In the genomic region with DNA sequence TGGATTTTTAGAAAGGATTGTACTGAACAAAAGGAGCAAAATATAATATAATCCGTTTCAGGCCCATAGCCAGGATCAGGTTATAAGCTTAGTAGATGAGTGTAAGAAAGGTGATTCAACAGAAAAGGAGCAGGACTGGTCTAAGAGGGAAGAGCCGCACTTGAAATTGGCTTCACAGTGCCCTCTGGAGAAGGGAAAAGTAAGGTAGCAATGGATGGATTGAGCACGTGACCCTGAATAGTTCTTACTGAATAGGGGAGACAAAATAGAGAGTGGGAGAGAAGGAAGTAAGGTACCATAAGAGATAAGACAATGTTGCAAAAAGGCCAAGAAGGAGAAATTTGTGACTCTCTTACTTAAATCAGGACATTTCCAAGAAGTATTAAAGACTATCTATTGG, we compare ENCODE assay signal across 17 cellular contexts. TPM values are rescaled to one million over a fixed set of nuclear protein-coding genes. Genes with fewer than 3 reads are reported as not detected.
DNase-seq lines count a peak whose midpoint lies in the region; ATAC-seq, FAIRE-seq and TF ChIP-seq lines count a peak whose summit lies in the region.
"Had no signal": no experiment of that assay in that cellular context is flagged by ENCODE, and none has a peak within 500 bp of the region (broad histone marks: within the 10 kb centered on the region; RNA-seq: fewer than 3 reads in every experiment).

No MANE protein-coding gene starts in this region.

- no peaks in the 10 kb centered on the region for H4K20me1 ChIP-seq in PC-3 (ENCODE audit: low read length)

- no peak overlapping the region for H3K27ac ChIP-seq in PC-3 (ENCODE audit: low read length)

- intact Hi-C loops in PC-3 (cut with micrococcal nuclease) (no loop called here), posterior vena cava (cut with DNase I) (no loop called here)

- H2AFZ ChIP-seq in PC-3 (ENCODE audit: low read length) = no peak overlapping the region

- no peak for TF ChIP-seq CTCF in PC-3 (conservative IDR thresholded peaks at IDR 0.05; ENCODE audit: low read depth, low read length)
- TF ChIP-seq CTCF in bronchial epithelial cell (IDR thresholded peaks at IDR 0.05; ENCODE audit: insufficient read depth, low read length, severe bottlenecking) = no peak

- H3K9me3 ChIP-seq in PC-3 (ENCODE audit: low read length) = no peaks in the 10 kb centered on the region

- ATAC-seq in PC-3 = no peak
- ATAC-seq in activated CD4-positive, CD25-positive, alpha-beta regulatory T cell treated with anti-CD3 and anti-CD28 coated beads, Interleukin-2, amount 50 U/mL, for 24 hours = no peak
- ATAC-seq: Right ventricle myocardium inferior, T-cell had no signal

- H3K9me2 ChIP-seq in PC-3 (replicated peaks; ENCODE audit: low read length) = no peaks in the 10 kb centered on the region

- H3K4me1 ChIP-seq in PC-3 (ENCODE audit: insufficient read depth, low read length) = no peaks in the 10 kb centered on the region

- H3K27me3 ChIP-seq in H7 (ENCODE audit: control insufficient read depth, insufficient read depth, low read length) = no peaks in the 10 kb centered on the region
- no peaks in the 10 kb centered on the region for H3K27me3 ChIP-seq in PC-3 (ENCODE audit: low read length)
- H3K27me3 ChIP-seq in bronchial epithelial cell (ENCODE audit: control insufficient read depth, insufficient read depth, low read length) = no peaks in the 10 kb centered on the region

- CTCF ChIA-PET in PC-3 (lab: Charles Lee) = no interaction called here

- FAIRE-seq in bronchial epithelial cell (lab: Jason Lieb, UNC) = no peak

- no peaks in the 10 kb centered on the region for H3F3A ChIP-seq in PC-3 (ENCODE audit: low read length, unreplicated experiment)

- H3K36me3 ChIP-seq in H7 (replicated peaks; ENCODE audit: control insufficient read depth, insufficient read depth, low read length) (no peaks in the 10 kb centered on the region), PC-3 (ENCODE audit: low read depth, low read length) (no peaks in the 10 kb centered on the region), bronchial epithelial cell (ENCODE audit: control insufficient read depth, insufficient read depth, low read length) (no peaks in the 10 kb centered on the region)

- H3K4me2 ChIP-seq in PC-3 (ENCODE audit: low read length) = no peak overlapping the region

- H3K9ac ChIP-seq in PC-3 (ENCODE audit: low read length) = no peak overlapping the region

- DNase-seq in H7 (peak; percentile 45), PC-3 (peak; percentile 23), bronchial epithelial cell (ENCODE audit: low read depth) (peak; percentile 18), iPS-NIHi7 (ENCODE audit: extremely low spot score) (peak; percentile 53), posterior vena cava (ENCODE audit: low spot score) (no peak), NCI-H446 treated with DMSO at 0.1 percent for 48 hours (lab: John Stamatoyannopoulos, UW) (no peak)
- DNase-seq: COR-L47, DMS53, Karpas-422, NCI-H1105 treated with DMSO at 0.1 percent for 48 hours, NCI-H1694 treated with DMSO at 0.1 percent for 48 hours, NCI-H2107, NCI-H345, T-cell had no signal

- no peak overlapping the region for H3K4me3 ChIP-seq in H7 (ENCODE audit: insufficient read depth, low read depth, low read length)
- no peak overlapping the region for H3K4me3 ChIP-seq in PC-3 (ENCODE audit: low read length)
- no peak overlapping the region for H3K4me3 ChIP-seq in bronchial epithelial cell (ENCODE audit: low read depth, low read length)

- POLR2A ChIA-PET in PC-3 (lab: Charles Lee; ENCODE audit: unreplicated experiment) = no interaction called here

- BruUV-seq in PC-3 (replicated peaks; lab: Mats Ljungman, UMichigan) = no TSS peak

- no peaks in the 10 kb centered on the region for H3K79me2 ChIP-seq in PC-3 (ENCODE audit: low read length)

RNA-seq across cellular contexts. Expression of a gene that starts 15.6 kb away (rescaled TPM):
- total RNA-seq in H7 (2014; rRNA removed; shearing (Covaris generic)) = not detected in 2 replicates
- total RNA-seq in PC-3 (2014; rRNA removed) (not detected in 2 replicates), bronchial epithelial cell (not detected in 2 replicates), posterior vena cava (not detected)
- total RNA-seq: HT-29, Right ventricle myocardium inferior, T-cell had no signal

RNA-seq across cellular contexts. Expression of a gene that starts 16.9 kb away (rescaled TPM):
- 102 and 163 TPM in 2 replicates for total RNA-seq in H7 (2014; rRNA removed; shearing (Covaris generic))
- 25.8 and 34.8 TPM in 2 replicates for total RNA-seq in PC-3 (2014; rRNA removed)
- total RNA-seq in bronchial epithelial cell = 10.0 and 11.3 TPM in 2 replicates
- total RNA-seq in posterior vena cava = 10 to 100 TPM; 24.5 to 27.2 TPM

Comparison
In these comparisons a context has a peak if more than half of its experiments do, and no peak if none do; other contexts are left out.
1. DNase-seq: peak in H7 (single experiment), PC-3 (single experiment), bronchial epithelial cell (single experiment) and iPS-NIHi7 (single experiment); none in posterior vena cava (single experiment) and NCI-H446 treated with DMSO at 0.1 percent for 48 hours (single experiment).